ENCODE assay signal across 1 cellular context in the genomic region with DNA sequence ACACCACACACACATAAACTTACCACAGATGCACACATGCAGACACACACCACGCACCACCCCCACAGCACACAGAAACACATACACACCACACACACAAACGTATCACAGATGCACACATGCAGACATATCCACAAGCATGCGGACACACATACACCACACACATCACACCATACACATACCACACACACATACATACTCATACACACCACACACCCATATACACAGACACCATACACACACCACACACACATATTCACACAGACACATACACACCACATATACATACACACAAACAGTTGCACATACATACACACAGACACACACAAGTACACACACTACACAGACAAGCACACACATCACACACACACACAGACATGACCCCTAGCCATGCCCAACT.
TF ChIP-seq lines count a peak whose summit lies in the region.

No MANE protein-coding gene starts in this region.

TF ChIP-seq in HEK293, 187 proteins besides CTCF, POLR2A, EP300 and RAD21 (continued from another document):
- TF ChIP-seq ZNF585B (tag by site-specific recombination; IDR thresholded peaks at IDR 0.05) (no peak), ZNF521 (tag by site-specific recombination; IDR thresholded peaks at IDR 0.05) (no peak), ZNF621 (tag by site-specific recombination; IDR thresholded peaks at IDR 0.05) (0 out of 2 replicates have a peak, but pooled peaks have one; percentile 21), ZIC2 (tag by site-specific recombination; IDR thresholded peaks at IDR 0.05) (no peak), ZNF830 (tag by site-specific recombination; IDR thresholded peaks at IDR 0.05; ENCODE audit: low read depth) (no peak), GLIS2 (tag by site-specific recombination; IDR thresholded peaks at IDR 0.05) (no peak), ZNF514 (tag by site-specific recombination; IDR thresholded peaks at IDR 0.05) (no peak)
- TF ChIP-seq, protein P1, sequence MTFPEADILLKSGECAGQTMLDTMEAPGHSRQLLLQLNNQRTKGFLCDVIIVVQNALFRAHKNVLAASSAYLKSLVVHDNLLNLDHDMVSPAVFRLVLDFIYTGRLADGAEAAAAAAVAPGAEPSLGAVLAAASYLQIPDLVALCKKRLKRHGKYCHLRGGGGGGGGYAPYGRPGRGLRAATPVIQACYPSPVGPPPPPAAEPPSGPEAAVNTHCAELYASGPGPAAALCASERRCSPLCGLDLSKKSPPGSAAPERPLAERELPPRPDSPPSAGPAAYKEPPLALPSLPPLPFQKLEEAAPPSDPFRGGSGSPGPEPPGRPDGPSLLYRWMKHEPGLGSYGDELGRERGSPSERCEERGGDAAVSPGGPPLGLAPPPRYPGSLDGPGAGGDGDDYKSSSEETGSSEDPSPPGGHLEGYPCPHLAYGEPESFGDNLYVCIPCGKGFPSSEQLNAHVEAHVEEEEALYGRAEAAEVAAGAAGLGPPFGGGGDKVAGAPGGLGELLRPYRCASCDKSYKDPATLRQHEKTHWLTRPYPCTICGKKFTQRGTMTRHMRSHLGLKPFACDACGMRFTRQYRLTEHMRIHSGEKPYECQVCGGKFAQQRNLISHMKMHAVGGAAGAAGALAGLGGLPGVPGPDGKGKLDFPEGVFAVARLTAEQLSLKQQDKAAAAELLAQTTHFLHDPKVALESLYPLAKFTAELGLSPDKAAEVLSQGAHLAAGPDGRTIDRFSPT (tag by site-specific recombination; IDR thresholded peaks at IDR 0.05): no peak
- TF ChIP-seq, protein P2, sequence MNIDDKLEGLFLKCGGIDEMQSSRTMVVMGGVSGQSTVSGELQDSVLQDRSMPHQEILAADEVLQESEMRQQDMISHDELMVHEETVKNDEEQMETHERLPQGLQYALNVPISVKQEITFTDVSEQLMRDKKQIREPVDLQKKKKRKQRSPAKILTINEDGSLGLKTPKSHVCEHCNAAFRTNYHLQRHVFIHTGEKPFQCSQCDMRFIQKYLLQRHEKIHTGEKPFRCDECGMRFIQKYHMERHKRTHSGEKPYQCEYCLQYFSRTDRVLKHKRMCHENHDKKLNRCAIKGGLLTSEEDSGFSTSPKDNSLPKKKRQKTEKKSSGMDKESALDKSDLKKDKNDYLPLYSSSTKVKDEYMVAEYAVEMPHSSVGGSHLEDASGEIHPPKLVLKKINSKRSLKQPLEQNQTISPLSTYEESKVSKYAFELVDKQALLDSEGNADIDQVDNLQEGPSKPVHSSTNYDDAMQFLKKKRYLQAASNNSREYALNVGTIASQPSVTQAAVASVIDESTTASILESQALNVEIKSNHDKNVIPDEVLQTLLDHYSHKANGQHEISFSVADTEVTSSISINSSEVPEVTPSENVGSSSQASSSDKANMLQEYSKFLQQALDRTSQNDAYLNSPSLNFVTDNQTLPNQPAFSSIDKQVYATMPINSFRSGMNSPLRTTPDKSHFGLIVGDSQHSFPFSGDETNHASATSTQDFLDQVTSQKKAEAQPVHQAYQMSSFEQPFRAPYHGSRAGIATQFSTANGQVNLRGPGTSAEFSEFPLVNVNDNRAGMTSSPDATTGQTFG (tag by site-specific recombination; IDR thresholded peaks at IDR 0.05; ENCODE audit: borderline replicate concordance): peak; percentile 32; the same call in 1 of the 2 replicates
